In genomic region chr4:112516401-112517066, GRCh38 we compare ENCODE assay signal across 2 cellular contexts.
TF ChIP-seq lines count a peak whose summit lies in the region.

No MANE protein-coding gene starts in this region.

TF ChIP-seq in HCT116, 20 proteins besides CTCF, POLR2A, EP300 and RAD21:
- TF ChIP-seq REST (IDR thresholded peaks at IDR 0.05; ENCODE audit: low read depth), result no peak
- no peak for TF ChIP-seq SP1 (IDR thresholded peaks at IDR 0.05; ENCODE audit: low read depth)
- no peak for TF ChIP-seq ZNF274 (IDR thresholded peaks at IDR 0.05; ENCODE audit: low read depth, low read length)
- TF ChIP-seq, protein P1, sequence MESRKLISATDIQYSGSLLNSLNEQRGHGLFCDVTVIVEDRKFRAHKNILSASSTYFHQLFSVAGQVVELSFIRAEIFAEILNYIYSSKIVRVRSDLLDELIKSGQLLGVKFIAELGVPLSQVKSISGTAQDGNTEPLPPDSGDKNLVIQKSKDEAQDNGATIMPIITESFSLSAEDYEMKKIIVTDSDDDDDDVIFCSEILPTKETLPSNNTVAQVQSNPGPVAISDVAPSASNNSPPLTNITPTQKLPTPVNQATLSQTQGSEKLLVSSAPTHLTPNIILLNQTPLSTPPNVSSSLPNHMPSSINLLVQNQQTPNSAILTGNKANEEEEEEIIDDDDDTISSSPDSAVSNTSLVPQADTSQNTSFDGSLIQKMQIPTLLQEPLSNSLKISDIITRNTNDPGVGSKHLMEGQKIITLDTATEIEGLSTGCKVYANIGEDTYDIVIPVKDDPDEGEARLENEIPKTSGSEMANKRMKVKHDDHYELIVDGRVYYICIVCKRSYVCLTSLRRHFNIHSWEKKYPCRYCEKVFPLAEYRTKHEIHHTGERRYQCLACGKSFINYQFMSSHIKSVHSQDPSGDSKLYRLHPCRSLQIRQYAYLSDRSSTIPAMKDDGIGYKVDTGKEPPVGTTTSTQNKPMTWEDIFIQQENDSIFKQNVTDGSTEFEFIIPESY (IDR thresholded peaks at IDR 0.05; ENCODE audit: extremely low read depth, insufficient replicate concordance, low read length), result no peak
- no peak for TF ChIP-seq SRF (IDR thresholded peaks at IDR 0.05; ENCODE audit: low read depth)
- TF ChIP-seq, protein P2, sequence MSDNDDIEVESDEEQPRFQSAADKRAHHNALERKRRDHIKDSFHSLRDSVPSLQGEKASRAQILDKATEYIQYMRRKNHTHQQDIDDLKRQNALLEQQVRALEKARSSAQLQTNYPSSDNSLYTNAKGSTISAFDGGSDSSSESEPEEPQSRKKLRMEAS (IDR thresholded peaks at IDR 0.05), result no peak
- TF ChIP-seq POLR2AphosphoS5 (IDR thresholded peaks at IDR 0.05; ENCODE audit: low read depth, low read length), result no peak
- no peak for TF ChIP-seq EZH2 (IDR thresholded peaks at IDR 0.05)
- no peak for TF ChIP-seq YY1 (IDR thresholded peaks at IDR 0.05; ENCODE audit: extremely low read depth, insufficient replicate concordance, low read depth, low read length)
- TF ChIP-seq EZH2phosphoT487 (IDR thresholded peaks at IDR 0.05; ENCODE audit: borderline replicate concordance), result no peak
- no peak for TF ChIP-seq CBX3 (IDR thresholded peaks at IDR 0.05; ENCODE audit: low read depth)

TF ChIP-seq in GM12878, 131 proteins besides CTCF, POLR2A, EP300 and RAD21 (continues in another document):
- TF ChIP-seq ATF7 (IDR thresholded peaks at IDR 0.05; ENCODE audit: low read depth), result no peak
- TF ChIP-seq SMC3 (IDR thresholded peaks at IDR 0.05; ENCODE audit: borderline replicate concordance, low read length), result no peak
- no peak; the same call in 1 of the 2 replicates for TF ChIP-seq BCL11A (IDR thresholded peaks at IDR 0.05; ENCODE audit: low read depth, low read length)
- TF ChIP-seq SMAD1 (IDR thresholded peaks at IDR 0.05; ENCODE audit: low read depth, partially characterized antibody), result no peak
- TF ChIP-seq CBX3 (IDR thresholded peaks at IDR 0.05; ENCODE audit: borderline replicate concordance, low read depth), result no peak
- TF ChIP-seq KAT2A (conservative IDR thresholded peaks at IDR 0.05; ENCODE audit: control insufficient read depth, low read depth, low read length), result no peak
- TF ChIP-seq CBX5 (IDR thresholded peaks at IDR 0.05; ENCODE audit: low read depth), result no peak
- no peak for TF ChIP-seq SP1 (IDR thresholded peaks at IDR 0.05; ENCODE audit: low read depth, low read length)
- no peak for TF ChIP-seq HDAC6 (IDR thresholded peaks at IDR 0.05; ENCODE audit: unreplicated experiment)
- TF ChIP-seq SREBF1 (IDR thresholded peaks at IDR 0.05; ENCODE audit: low read length), result no peak
- TF ChIP-seq CBFB (IDR thresholded peaks at IDR 0.05; ENCODE audit: low read depth), result 0 out of 2 replicates have a peak, but pooled peaks have one; percentile 42
- no peak for TF ChIP-seq ATF2 (IDR thresholded peaks at IDR 0.05; ENCODE audit: low read length)
- TF ChIP-seq ETV6 (conservative IDR thresholded peaks at IDR 0.05 in 1 of 2, IDR thresholded peaks at IDR 0.05 in 1 of 2; ENCODE audit: borderline replicate concordance in 1 of 2, low read depth in 1 of 2), result no peak
- peak; percentile 90 to 95 for TF ChIP-seq BHLHE40 (IDR thresholded peaks at IDR 0.05; ENCODE audit: borderline replicate concordance in 1 of 2, low read depth in 2 of 2, low read length in 1 of 2)
- TF ChIP-seq ZBTB4 (CRISPR knock-in tag; IDR thresholded peaks at IDR 0.05), result no peak
- no peak for TF ChIP-seq HCFC1 (IDR thresholded peaks at IDR 0.05; ENCODE audit: low read length)
- no peak for TF ChIP-seq WRNIP1 (IDR thresholded peaks at IDR 0.05; ENCODE audit: borderline replicate concordance, low read depth, low read length)
- TF ChIP-seq NFXL1 (IDR thresholded peaks at IDR 0.05; ENCODE audit: borderline replicate concordance), result no peak
- no peak for TF ChIP-seq CEBPZ (IDR thresholded peaks at IDR 0.05; ENCODE audit: low read depth, low read length)
- TF ChIP-seq, protein P3, sequence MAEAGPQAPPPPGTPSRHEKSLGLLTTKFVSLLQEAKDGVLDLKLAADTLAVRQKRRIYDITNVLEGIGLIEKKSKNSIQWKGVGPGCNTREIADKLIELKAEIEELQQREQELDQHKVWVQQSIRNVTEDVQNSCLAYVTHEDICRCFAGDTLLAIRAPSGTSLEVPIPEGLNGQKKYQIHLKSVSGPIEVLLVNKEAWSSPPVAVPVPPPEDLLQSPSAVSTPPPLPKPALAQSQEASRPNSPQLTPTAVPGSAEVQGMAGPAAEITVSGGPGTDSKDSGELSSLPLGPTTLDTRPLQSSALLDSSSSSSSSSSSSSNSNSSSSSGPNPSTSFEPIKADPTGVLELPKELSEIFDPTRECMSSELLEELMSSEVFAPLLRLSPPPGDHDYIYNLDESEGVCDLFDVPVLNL (IDR thresholded peaks at IDR 0.05; ENCODE audit: low read depth, low read length), result no peak
- TF ChIP-seq GATAD2B (conservative IDR thresholded peaks at IDR 0.05; ENCODE audit: low read depth), result no peak; the same call in 1 of the 2 replicates
- TF ChIP-seq SMAD5 (IDR thresholded peaks at IDR 0.05; ENCODE audit: low read depth), result no peak
- TF ChIP-seq POLR2AphosphoS5 (IDR thresholded peaks at IDR 0.05; ENCODE audit: low read length), result no peak
- no peak for TF ChIP-seq IKZF2 (IDR thresholded peaks at IDR 0.05)
- TF ChIP-seq EGR1 (IDR thresholded peaks at IDR 0.05; ENCODE audit: borderline replicate concordance in 1 of 2, low read depth in 2 of 2, low read length in 2 of 2), result peak in 1 of 2 experiments; percentile 90; a peak in 2 of 3 replicates
- TF ChIP-seq, protein P4, sequence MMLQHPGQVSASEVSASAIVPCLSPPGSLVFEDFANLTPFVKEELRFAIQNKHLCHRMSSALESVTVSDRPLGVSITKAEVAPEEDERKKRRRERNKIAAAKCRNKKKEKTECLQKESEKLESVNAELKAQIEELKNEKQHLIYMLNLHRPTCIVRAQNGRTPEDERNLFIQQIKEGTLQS (IDR thresholded peaks at IDR 0.05; ENCODE audit: borderline replicate concordance, extremely low read depth, low read depth, low read length), result no peak
- TF ChIP-seq HDGF (IDR thresholded peaks at IDR 0.05), result no peak
- no peak for TF ChIP-seq FOXM1 (IDR thresholded peaks at IDR 0.05; ENCODE audit: low read depth, low read length)
- TF ChIP-seq NKRF (conservative IDR thresholded peaks at IDR 0.05), result peak; percentile 71; the same call in 1 of the 2 replicates
- TF ChIP-seq, protein P5, sequence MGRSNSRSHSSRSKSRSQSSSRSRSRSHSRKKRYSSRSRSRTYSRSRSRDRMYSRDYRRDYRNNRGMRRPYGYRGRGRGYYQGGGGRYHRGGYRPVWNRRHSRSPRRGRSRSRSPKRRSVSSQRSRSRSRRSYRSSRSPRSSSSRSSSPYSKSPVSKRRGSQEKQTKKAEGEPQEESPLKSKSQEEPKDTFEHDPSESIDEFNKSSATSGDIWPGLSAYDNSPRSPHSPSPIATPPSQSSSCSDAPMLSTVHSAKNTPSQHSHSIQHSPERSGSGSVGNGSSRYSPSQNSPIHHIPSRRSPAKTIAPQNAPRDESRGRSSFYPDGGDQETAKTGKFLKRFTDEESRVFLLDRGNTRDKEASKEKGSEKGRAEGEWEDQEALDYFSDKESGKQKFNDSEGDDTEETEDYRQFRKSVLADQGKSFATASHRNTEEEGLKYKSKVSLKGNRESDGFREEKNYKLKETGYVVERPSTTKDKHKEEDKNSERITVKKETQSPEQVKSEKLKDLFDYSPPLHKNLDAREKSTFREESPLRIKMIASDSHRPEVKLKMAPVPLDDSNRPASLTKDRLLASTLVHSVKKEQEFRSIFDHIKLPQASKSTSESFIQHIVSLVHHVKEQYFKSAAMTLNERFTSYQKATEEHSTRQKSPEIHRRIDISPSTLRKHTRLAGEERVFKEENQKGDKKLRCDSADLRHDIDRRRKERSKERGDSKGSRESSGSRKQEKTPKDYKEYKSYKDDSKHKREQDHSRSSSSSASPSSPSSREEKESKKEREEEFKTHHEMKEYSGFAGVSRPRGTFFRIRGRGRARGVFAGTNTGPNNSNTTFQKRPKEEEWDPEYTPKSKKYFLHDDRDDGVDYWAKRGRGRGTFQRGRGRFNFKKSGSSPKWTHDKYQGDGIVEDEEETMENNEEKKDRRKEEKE (IDR thresholded peaks at IDR 0.05), result no peak
- TF ChIP-seq RAD51 (IDR thresholded peaks at IDR 0.05), result no peak
- no peak for TF ChIP-seq SPI1 (IDR thresholded peaks at IDR 0.05; ENCODE audit: borderline replicate concordance, insufficient read depth, low read depth, low read length)
- peak; percentile 72 for TF ChIP-seq DPF2 (IDR thresholded peaks at IDR 0.05)
- no peak for TF ChIP-seq MYB (IDR thresholded peaks at IDR 0.05; ENCODE audit: borderline replicate concordance, low read depth, low read length)
- TF ChIP-seq JUND (IDR thresholded peaks at IDR 0.05; ENCODE audit: low read depth, low read length), result no peak
- TF ChIP-seq, protein P6, sequence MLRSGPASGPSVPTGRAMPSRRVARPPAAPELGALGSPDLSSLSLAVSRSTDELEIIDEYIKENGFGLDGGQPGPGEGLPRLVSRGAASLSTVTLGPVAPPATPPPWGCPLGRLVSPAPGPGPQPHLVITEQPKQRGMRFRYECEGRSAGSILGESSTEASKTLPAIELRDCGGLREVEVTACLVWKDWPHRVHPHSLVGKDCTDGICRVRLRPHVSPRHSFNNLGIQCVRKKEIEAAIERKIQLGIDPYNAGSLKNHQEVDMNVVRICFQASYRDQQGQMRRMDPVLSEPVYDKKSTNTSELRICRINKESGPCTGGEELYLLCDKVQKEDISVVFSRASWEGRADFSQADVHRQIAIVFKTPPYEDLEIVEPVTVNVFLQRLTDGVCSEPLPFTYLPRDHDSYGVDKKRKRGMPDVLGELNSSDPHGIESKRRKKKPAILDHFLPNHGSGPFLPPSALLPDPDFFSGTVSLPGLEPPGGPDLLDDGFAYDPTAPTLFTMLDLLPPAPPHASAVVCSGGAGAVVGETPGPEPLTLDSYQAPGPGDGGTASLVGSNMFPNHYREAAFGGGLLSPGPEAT (IDR thresholded peaks at IDR 0.05; ENCODE audit: low read depth), result no peak
- no peak for TF ChIP-seq FOS (IDR thresholded peaks at IDR 0.05; ENCODE audit: borderline replicate concordance, extremely low read depth, insufficient read length)
- TF ChIP-seq ZNF24 (IDR thresholded peaks at IDR 0.05), result peak; percentile 50
- TF ChIP-seq PAX8 (IDR thresholded peaks at IDR 0.05), result no peak
- no peak for TF ChIP-seq PML (IDR thresholded peaks at IDR 0.05; ENCODE audit: low read length)
